ENCODE assay signal across 9 cellular contexts in the genomic region with DNA sequence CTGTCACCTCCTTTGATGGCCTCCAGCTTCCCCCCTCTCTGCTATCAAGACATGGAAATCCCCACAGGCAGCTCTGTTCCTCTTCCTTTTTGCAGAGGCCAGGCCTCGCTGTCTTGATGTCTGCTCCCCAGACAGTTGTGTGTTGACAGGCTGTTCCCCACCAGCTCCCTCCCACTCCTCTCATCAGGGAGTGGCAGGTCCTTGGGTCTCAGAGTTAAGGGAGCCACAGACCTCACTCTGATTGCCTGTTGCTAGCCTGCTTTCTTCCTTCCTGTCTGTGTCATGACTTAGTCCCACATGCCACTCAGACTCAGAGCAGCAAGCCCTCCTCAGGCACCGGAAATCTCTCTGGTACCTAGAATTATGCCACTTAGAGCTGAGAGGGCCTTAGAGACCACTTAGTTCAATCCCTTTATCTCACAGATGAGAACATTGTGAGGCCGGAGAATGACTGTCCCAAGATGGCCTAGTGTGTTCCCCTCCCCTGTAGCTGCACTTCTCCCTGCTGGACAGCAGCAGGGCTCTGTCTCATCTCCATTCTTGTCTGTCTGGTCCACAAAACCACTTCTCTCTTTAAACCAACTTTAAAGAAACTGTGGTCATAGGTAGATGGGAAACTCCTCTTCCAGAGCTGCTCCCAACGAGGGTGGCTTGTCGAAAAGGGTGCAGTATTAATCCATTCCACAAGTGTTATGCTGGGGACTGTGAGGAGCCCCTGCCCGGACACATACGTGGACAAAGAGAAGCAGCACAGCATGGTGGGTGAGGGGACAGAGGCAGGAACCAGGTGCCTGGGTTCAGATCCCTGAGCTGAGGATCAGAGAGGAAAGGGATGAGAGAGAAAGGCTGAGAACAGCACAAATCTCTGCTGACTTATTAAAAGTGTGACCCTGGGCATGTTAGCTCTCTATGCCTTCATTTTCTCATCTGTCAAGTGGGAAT. TPM values are rescaled to one million over a fixed set of nuclear protein-coding genes. Genes with fewer than 3 reads are reported as not detected.
DNase-seq lines count a peak whose midpoint lies in the region; ATAC-seq, FAIRE-seq and TF ChIP-seq lines count a peak whose summit lies in the region.
"Had no signal": no experiment of that assay in that cellular context is flagged by ENCODE, and none has a peak within 500 bp of the region (broad histone marks: within the 10 kb centered on the region; RNA-seq: fewer than 3 reads in every experiment).

No MANE protein-coding gene starts in this region.

- H4K20me1 ChIP-seq in astrocyte (ENCODE audit: insufficient read depth, low read length) (no peaks in the 10 kb centered on the region), smooth muscle cell (ENCODE audit: low read depth) (no peaks in the 10 kb centered on the region)

- peaks cover 34% of the 10 kb centered on the region for H3K4me1 Mint-ChIP-seq in astrocyte (ENCODE audit: low read depth, unreplicated experiment)

- peaks cover 14% of the 10 kb centered on the region for H3F3A ChIP-seq in smooth muscle cell (ENCODE audit: low read depth)

- H3K4me2 ChIP-seq in astrocyte (ENCODE audit: low read length) (no peak overlapping the region), smooth muscle cell (peak overlapping the region; percentile 44)

- 49% methylated on average over 7 of the region's 7 CpGs for WGBS in smooth muscle cell (ENCODE audit: low lambda C conversion rate)

- peaks cover 3% of the 10 kb centered on the region for H3K36me3 Mint-ChIP-seq in astrocyte (ENCODE audit: low read depth, unreplicated experiment)

- H3K27ac Mint-ChIP-seq in astrocyte (ENCODE audit: unreplicated experiment): peak overlapping the region; percentile 59

- no peaks in the 10 kb centered on the region for H3K36me3 ChIP-seq in astrocyte (ENCODE audit: insufficient read depth, low read length)
- no peaks in the 10 kb centered on the region for H3K36me3 ChIP-seq in smooth muscle cell (ENCODE audit: low read depth)

- H3K79me2 ChIP-seq in astrocyte (ENCODE audit: insufficient read depth, low read length): no peaks in the 10 kb centered on the region
- H3K79me2 ChIP-seq in smooth muscle cell (ENCODE audit: low read depth): no peaks in the 10 kb centered on the region

- no peak overlapping the region for H3K27ac ChIP-seq in astrocyte (ENCODE audit: low read depth, low read length)
- H3K27ac ChIP-seq in smooth muscle cell (ENCODE audit: low read depth): peak overlapping the region; percentile 26

- FAIRE-seq in astrocyte (lab: Jason Lieb, UNC): no peak
- FAIRE-seq: bronchial epithelial cell had no signal

- H3K27me3 Mint-ChIP-seq in astrocyte (ENCODE audit: low read depth, unreplicated experiment): peaks cover 5% of the 10 kb centered on the region

- TF ChIP-seq CTCF in astrocyte (IDR thresholded peaks at IDR 0.05; ENCODE audit: insufficient read depth, low read depth, low read length): no peak
- TF ChIP-seq CTCF in smooth muscle cell (IDR thresholded peaks at IDR 0.05; ENCODE audit: borderline replicate concordance, insufficient read depth, poor library complexity, severe bottlenecking): no peak

- no peak overlapping the region for H3K9ac ChIP-seq in astrocyte (ENCODE audit: low read length)
- H3K9ac ChIP-seq in smooth muscle cell (ENCODE audit: low read depth): no peak overlapping the region

- H2AFZ ChIP-seq in astrocyte (ENCODE audit: low read depth, low read length) (no peak overlapping the region), smooth muscle cell (ENCODE audit: low read depth) (no peak overlapping the region)

- DNase-seq in activated gamma-delta T cell treated with Interleukin-2 at 50 U/mL for 16 hours (peak; percentile 57), activated gamma-delta T cell (lab: John Stamatoyannopoulos, UW) (no peak), T-helper 9 cell (peak; percentile 58), astrocyte (ENCODE audit: low read depth) (no peak), smooth muscle cell (lab: John Stamatoyannopoulos, UW; ENCODE audit: unreplicated experiment) (no peak), DMS153 (lab: John Stamatoyannopoulos, UW) (no peak), NCI-H524 treated with DMSO at 0.1 percent for 48 hours (lab: John Stamatoyannopoulos, UW) (no peak)

- H3K4me3 ChIP-seq in astrocyte (ENCODE audit: insufficient read depth, low read depth, low read length): no peak overlapping the region
- H3K4me3 ChIP-seq in smooth muscle cell: no peak overlapping the region

- no peaks in the 10 kb centered on the region for H3K27me3 ChIP-seq in astrocyte (ENCODE audit: insufficient read depth, low read length)
- peaks cover 4% of the 10 kb centered on the region for H3K27me3 ChIP-seq in smooth muscle cell (ENCODE audit: low read depth)

- no peaks in the 10 kb centered on the region for H3K9me3 Mint-ChIP-seq in astrocyte (ENCODE audit: unreplicated experiment)

- H3K4me1 ChIP-seq in astrocyte (ENCODE audit: insufficient read depth, low read length) (peaks cover 23% of the 10 kb centered on the region), smooth muscle cell (ENCODE audit: low read depth) (peaks cover 18% of the 10 kb centered on the region)

- ATAC-seq in HG03135 (IDR thresholded peaks at IDR 0.05; ENCODE audit: unreplicated experiment): peak; percentile 49

- no peak overlapping the region for H3K4me3 Mint-ChIP-seq in astrocyte (ENCODE audit: unreplicated experiment)

- no peaks in the 10 kb centered on the region for H3K9me3 ChIP-seq in astrocyte (ENCODE audit: insufficient read depth, low read depth, low read length)
- no peaks in the 10 kb centered on the region for H3K9me3 ChIP-seq in smooth muscle cell (replicated peaks; ENCODE audit: low read depth)

RNA-seq across cellular contexts. Expression of gene AMPD3, which starts 4.2 kb away (rescaled TPM):
- total RNA-seq in astrocyte: 4.3 and 5.6 TPM in 2 replicates
- 3.6 and 3.9 TPM in 2 replicates for total RNA-seq in smooth muscle cell
- 0.67 and 2.1 TPM in 2 replicates for polyA plus RNA-seq in smooth muscle cell

Comparison
In these comparisons a context has a peak if more than half of its experiments do, and no peak if none do; other contexts are left out.
1. DNase-seq: peak in activated gamma-delta T cell treated with Interleukin-2 at 50 U/mL for 16 hours (single experiment) and T-helper 9 cell (single experiment); none in activated gamma-delta T cell (single experiment), astrocyte (single experiment), smooth muscle cell (single experiment), DMS153 (single experiment) and NCI-H524 treated with DMSO at 0.1 percent for 48 hours (single experiment).